ENCODE assay signal across 35 cellular contexts in genomic region chr3:34275811-34276210, GRCh38.
"Had no signal": no experiment of that assay in that cellular context is flagged by ENCODE, and none has a peak within 500 bp of the region (broad histone marks: within the 10 kb centered on the region; RNA-seq: fewer than 3 reads in every experiment).

No MANE protein-coding gene starts in this region.

- H3K4me2 ChIP-seq: KMS-11 had no signal

- H3K27me3 ChIP-seq: MG63 had no signal

- H3K9me3 ChIP-seq: MG63 had no signal

- H3K36me3 ChIP-seq: MG63 had no signal

- DNase-seq: Karpas-422, Kasumi-1, MG63, MM.1S, MV-4-11, NCI-H1048, NCI-H1092, NCI-H1092 treated with DMSO at 0.1 percent for 48 hours, NCI-H1105, NCI-H1105 treated with DMSO at 0.1 percent for 48 hours, NCI-H1417, NCI-H1417 treated with DMSO at 0.1 percent for 48 hours, NCI-H1436, NCI-H1436 treated with DMSO at 0.1 percent for 48 hours, NCI-H146, NCI-H1694, NCI-H1694 treated with DMSO at 0.1 percent for 48 hours, NCI-H187, NCI-H187 treated with DMSO at 0.1 percent for 48 hours, NCI-H1930, NCI-H2029, NCI-H2029 treated with DMSO at 0.1 percent for 48 hours, NCI-H2081, NCI-H2081 treated with DMSO at 0.1 percent for 48 hours, NCI-H2107, NCI-H2171, NCI-H2171 treated with DMSO at 0.1 percent for 48 hours, NCI-H2227 treated with DMSO at 0.1 percent for 48 hours, NCI-H226, NCI-H345, NCI-H446, NCI-H446 treated with DMSO at 0.1 percent for 48 hours, NCI-H510A, NCI-H510A treated with DMSO at 0.1 percent for 48 hours had no signal

- H3K27ac ChIP-seq: KMS-11 had no signal

- H3K4me3 ChIP-seq: MG63 had no signal

- H3K9ac ChIP-seq: KMS-11 had no signal
